8 cellular contexts compared by ENCODE assay signal in the genomic region with DNA sequence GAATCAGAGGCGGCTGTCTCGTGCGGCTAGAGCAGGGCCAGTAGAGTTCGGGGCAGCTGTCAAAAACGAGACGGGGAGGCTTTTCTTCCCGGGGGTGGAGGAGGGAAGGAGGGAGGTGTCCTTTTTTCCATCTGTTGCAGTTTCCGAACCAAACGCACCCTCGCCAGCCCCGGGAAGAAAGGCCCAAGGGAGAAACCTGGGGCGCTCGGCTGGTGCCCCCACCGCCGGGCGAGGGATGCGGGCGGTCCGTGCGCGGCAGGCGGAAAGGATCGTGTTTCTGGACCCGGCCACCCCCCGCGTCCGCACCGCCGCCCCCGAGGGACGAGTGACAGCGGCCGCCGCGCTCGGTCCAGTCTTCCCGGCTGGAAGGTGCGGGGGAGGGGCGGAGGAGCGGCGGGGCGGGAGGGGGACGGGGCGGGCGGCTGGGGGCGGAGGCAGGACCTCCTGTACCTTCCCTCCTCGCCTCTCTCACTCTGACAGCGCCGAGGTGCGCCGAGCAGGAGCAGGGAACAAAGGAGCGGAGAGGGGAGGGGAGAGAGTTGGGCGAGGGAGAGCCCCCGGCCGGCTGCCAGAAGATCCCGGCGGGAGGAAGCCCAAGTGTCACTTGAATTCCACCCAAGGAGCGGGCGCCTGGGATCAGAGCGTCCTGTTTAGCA. TPM values are rescaled to one million over a fixed set of nuclear protein-coding genes. Genes with fewer than 3 reads are reported as not detected.
A peak's percentile ranks its signal among the peaks of the same experiment; 100 is the strongest.
DNase-seq lines count a peak whose midpoint lies in the region; ATAC-seq and TF ChIP-seq lines count a peak whose summit lies in the region.

TGIF1 (plus strand) TSS at position 471 of the 656 bp plus-strand sequence. CDS start 318 bp downstream, outside the sequence.

- TF ChIP-seq CTCF in RWPE2 (IDR thresholded peaks at IDR 0.05; ENCODE audit: poor library complexity, severe bottlenecking) (no peak), osteoblast (IDR thresholded peaks at IDR 0.05; ENCODE audit: extremely low read depth, low read depth, low read length) (no peak), vagina (IDR thresholded peaks at IDR 0.05) (no peak)

- H3K4me2 ChIP-seq in osteoblast (ENCODE audit: insufficient read depth, low read length) = peak within 1 kb of the TSS; percentile 98

- H2AFZ ChIP-seq in osteoblast (ENCODE audit: low read length) = peak within 1 kb of the TSS; percentile 47

- no peaks in the 10 kb centered on the region for H3K27me3 ChIP-seq in RWPE2 (ENCODE audit: insufficient read depth, poor library complexity, severe bottlenecking)
- no peaks in the 10 kb centered on the region for H3K27me3 ChIP-seq in osteoblast (ENCODE audit: insufficient read depth, low read length)
- H3K27me3 ChIP-seq in vagina = no peaks in the 10 kb centered on the region

- DNase-seq in DMS 273 treated with DMSO at 0.1 percent for 48 hours (lab: John Stamatoyannopoulos, UW) = peak; percentile 81
- peak; percentile 69 for DNase-seq in HS-27A (ENCODE audit: low read depth)
- DNase-seq in RWPE2 (ENCODE audit: low spot score) = peak; percentile 84
- peak; percentile 60 for DNase-seq in activated naive CD8-positive, alpha-beta T cell treated with anti-CD3 and anti-CD28 coated beads, Interleukin-2, amount 50 U/mL, for 24 hours
- DNase-seq in Right ventricle myocardium inferior (ENCODE audit: missing footprints) = peak; percentile 90
- DNase-seq in osteoblast (ENCODE audit: insufficient read length, low spot score, missing footprints) = peak; percentile 56
- DNase-seq in vagina (ENCODE audit: extremely low spot score in 2 of 2) = peak in 1 of 2 donors; percentile 92

- ATAC-seq in RWPE2 (ENCODE audit: low read depth) = peak; percentile 43
- ATAC-seq in activated naive CD8-positive, alpha-beta T cell treated with anti-CD3 and anti-CD28 coated beads, Interleukin-2, amount 50 U/mL, for 24 hours = no peak
- ATAC-seq in Right ventricle myocardium inferior = peak; percentile 49
- no peak for ATAC-seq in GM21515 (IDR thresholded peaks at IDR 0.05; ENCODE audit: unreplicated experiment)

- peaks cover 62% of the 10 kb centered on the region for H3K4me1 Mint-ChIP-seq in activated naive CD8-positive, alpha-beta T cell treated with anti-CD3 and anti-CD28 coated beads, Interleukin-2, amount 50 U/mL, for 24 hours

- peaks cover 23% of the 10 kb centered on the region for H3K36me3 Mint-ChIP-seq in activated naive CD8-positive, alpha-beta T cell treated with anti-CD3 and anti-CD28 coated beads, Interleukin-2, amount 50 U/mL, for 24 hours (ENCODE audit: low read depth)

- peak within 1 kb of the TSS; percentile 100 for H3K27ac Mint-ChIP-seq in activated naive CD8-positive, alpha-beta T cell treated with anti-CD3 and anti-CD28 coated beads, Interleukin-2, amount 50 U/mL, for 24 hours

- H3K27ac ChIP-seq in RWPE2 (ENCODE audit: poor library complexity, severe bottlenecking) (peak within 1 kb of the TSS; percentile 93), osteoblast (ENCODE audit: low read depth, low read length) (peak within 1 kb of the TSS; percentile 100), vagina (peak within 1 kb of the TSS; percentile 99)

- no peaks in the 10 kb centered on the region for H3K27me3 Mint-ChIP-seq in activated naive CD8-positive, alpha-beta T cell treated with anti-CD3 and anti-CD28 coated beads, Interleukin-2, amount 50 U/mL, for 24 hours

- H4K20me1 ChIP-seq in osteoblast (ENCODE audit: insufficient read depth, low read length) = peaks cover 3% of the 10 kb centered on the region

- H3K4me1 ChIP-seq in RWPE2 (ENCODE audit: insufficient read depth, poor library complexity, severe bottlenecking) (peaks cover 18% of the 10 kb centered on the region), osteoblast (ENCODE audit: insufficient read depth, low read length) (peaks cover 39% of the 10 kb centered on the region), vagina (peaks cover 30% of the 10 kb centered on the region)

- peak within 1 kb of the TSS; percentile 94 for H3K4me3 Mint-ChIP-seq in activated naive CD8-positive, alpha-beta T cell treated with anti-CD3 and anti-CD28 coated beads, Interleukin-2, amount 50 U/mL, for 24 hours

- no peaks in the 10 kb centered on the region for H3K9me3 Mint-ChIP-seq in activated naive CD8-positive, alpha-beta T cell treated with anti-CD3 and anti-CD28 coated beads, Interleukin-2, amount 50 U/mL, for 24 hours

- peak in 1 of 2 donors; percentile 74 for TF ChIP-seq POLR2A in vagina (IDR thresholded peaks at IDR 0.05)

- H3K4me3 ChIP-seq in RWPE2 (ENCODE audit: severe bottlenecking) (peak within 1 kb of the TSS; percentile 92), osteoblast (ENCODE audit: insufficient read depth, low read length) (peak within 1 kb of the TSS; percentile 92), vagina (peak within 1 kb of the TSS; percentile 74 to 89)

- no peaks in the 10 kb centered on the region for H3K9me3 ChIP-seq in RWPE2 (ENCODE audit: severe bottlenecking)
- H3K9me3 ChIP-seq in osteoblast (ENCODE audit: low read depth, low read length) = no peaks in the 10 kb centered on the region
- no peaks in the 10 kb centered on the region for H3K9me3 ChIP-seq in vagina

- H3K79me2 ChIP-seq in osteoblast (ENCODE audit: insufficient read depth, low read length) = peaks cover 46% of the 10 kb centered on the region

- H3K36me3 ChIP-seq in RWPE2 (ENCODE audit: low read depth) (peaks cover 21% of the 10 kb centered on the region), osteoblast (ENCODE audit: insufficient read depth, low read length) (no peaks in the 10 kb centered on the region), vagina (no peaks in the 10 kb centered on the region)

- intact Hi-C loops in Right ventricle myocardium inferior (cut with DNase I) = loop anchor here (1.0 to 10.0 kb wide), 5 partner anchors 145 to 1845 kb away; partner anchors contain the start of genes MYL12A and ZBTB14
- intact Hi-C loops in vagina (cut with DNase I) = loop anchor here (2.0 to 10.0 kb wide), 4 partner anchors 145 to 215 kb away; no protein-coding TSS in a partner anchor

RNA-seq across cellular contexts. Expression of gene TGIF1, which starts in this region (rescaled TPM):
- total RNA-seq in Right ventricle myocardium inferior (8.4 TPM), osteoblast (126 and 150 TPM in 2 replicates), vagina (60.9 TPM)

Comparison
In these comparisons a context has a peak if more than half of its experiments do, and no peak if none do; other contexts are left out.
1. ATAC-seq: peak in RWPE2 (single experiment) and Right ventricle myocardium inferior (single experiment); none in activated naive CD8-positive, alpha-beta T cell treated with anti-CD3 and anti-CD28 coated beads, Interleukin-2, amount 50 U/mL, for 24 hours (single experiment) and GM21515 (single experiment).
2. Peak in every context shown above with its lines, with median percentiles within 50 percentile points of each other: H3K27ac ChIP-seq and H3K4me3 ChIP-seq.